8 cellular contexts compared by ENCODE assay signal in the genomic region with DNA sequence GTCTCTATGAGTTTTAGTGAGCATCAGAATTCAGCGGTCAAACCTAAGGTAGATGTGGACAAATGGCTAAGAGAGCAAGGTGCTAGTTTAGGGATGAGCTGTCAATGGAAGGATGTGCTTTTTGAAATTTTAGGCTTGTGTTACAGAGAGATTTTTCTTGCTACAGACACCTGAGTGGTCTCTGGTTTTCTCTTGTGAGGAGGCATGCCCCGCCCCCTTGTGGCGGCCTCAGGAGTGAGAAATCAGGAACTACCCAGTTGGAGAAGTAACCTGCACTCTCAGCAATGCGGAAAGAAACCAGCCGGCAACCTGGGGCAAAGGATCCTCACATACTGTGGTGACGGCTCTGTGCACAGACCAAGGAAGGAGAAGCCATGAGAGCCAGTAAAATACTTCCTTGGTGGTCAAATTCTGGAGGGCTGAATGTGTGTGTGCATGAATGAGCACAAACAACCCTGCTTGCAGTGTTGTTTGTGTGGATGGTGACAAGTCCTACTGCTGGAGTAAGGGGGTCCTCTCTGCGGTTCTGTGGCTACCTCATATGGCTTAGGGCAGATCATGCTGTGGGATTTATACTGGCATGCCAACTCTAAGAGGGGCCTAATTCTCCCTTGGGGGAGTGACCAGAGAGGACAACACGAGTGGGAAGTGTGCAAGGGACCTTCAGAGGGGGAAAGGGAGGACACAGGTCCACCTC. TPM values are rescaled to one million over a fixed set of nuclear protein-coding genes. Genes with fewer than 3 reads are reported as not detected.
DNase-seq lines count a peak whose midpoint lies in the region; ATAC-seq and TF ChIP-seq lines count a peak whose summit lies in the region.

No MANE protein-coding gene starts in this region.

- H3K27me3 Mint-ChIP-seq in chondrocyte (ENCODE audit: low read depth) = peaks cover 34% of the 10 kb centered on the region
- H3K27me3 Mint-ChIP-seq in memory B cell = no peaks in the 10 kb centered on the region

- H3K36me3 Mint-ChIP-seq in chondrocyte (ENCODE audit: low read depth) = peaks cover 1% of the 10 kb centered on the region
- peaks cover 9% of the 10 kb centered on the region for H3K36me3 Mint-ChIP-seq in memory B cell

- ATAC-seq in GM21619 (IDR thresholded peaks at IDR 0.05; ENCODE audit: unreplicated experiment) = peak; percentile 86
- peak; percentile 95 for ATAC-seq in memory B cell (ENCODE audit: low read depth)

- H3K27ac Mint-ChIP-seq in chondrocyte (ENCODE audit: unreplicated experiment) (no peak overlapping the region), memory B cell (peak overlapping the region; percentile 45)

- peak; percentile 82 for TF ChIP-seq CTCF in chondrocyte (IDR thresholded peaks at IDR 0.05)

- H3K4me3 Mint-ChIP-seq in chondrocyte (ENCODE audit: unreplicated experiment) (no peak overlapping the region), memory B cell (peak overlapping the region; percentile 43)

- H3K4me1 Mint-ChIP-seq in chondrocyte (ENCODE audit: low read depth) = no peaks in the 10 kb centered on the region
- H3K4me1 Mint-ChIP-seq in memory B cell = peaks cover 12% of the 10 kb centered on the region

- in situ Hi-C loops in KBM-7 (cut with MboI; ENCODE audit: low pct_unique_long_range_greater_than_20kb, low sequenced_read_pairs) = no loop called here

- H3K9me3 Mint-ChIP-seq in chondrocyte (ENCODE audit: low read depth) = peaks cover 11% of the 10 kb centered on the region
- no peaks in the 10 kb centered on the region for H3K9me3 Mint-ChIP-seq in memory B cell

- DNase-seq in ELR (ENCODE audit: low read depth) = peak; percentile 61
- DNase-seq in KBM-7 = peak; percentile 93
- DNase-seq in activated CD4-positive, alpha-beta T cell treated with anti-CD3 and anti-CD28 coated beads for 24 hours (ENCODE audit: low read depth in 2 of 2) = peak; percentile 48 to 59
- DNase-seq in chondrocyte (ENCODE audit: low spot score) = no peak
- DNase-seq in memory B cell (ENCODE audit: low spot score in 2 of 2) = peak; percentile 75 to 81
- peak; percentile 52 to 62 for DNase-seq in stimulated activated CD8-positive, alpha-beta memory T cell treated with anti-CD3 and anti-CD28 coated beads, Interleukin-7, amount 100 ng/mL, for 4 hours (ENCODE audit: low read depth in 2 of 2)
- DNase-seq in NCI-H2029 (lab: John Stamatoyannopoulos, UW) = no peak

RNA-seq across cellular contexts. Expression of gene HSD17B4, which starts 16.7 kb away (rescaled TPM):
- total RNA-seq in chondrocyte = 92.8 to 118 TPM (median 98.4 TPM) in 3 replicates

Comparison
In these comparisons a context has a peak if more than half of its experiments do, and no peak if none do; other contexts are left out.
1. DNase-seq: peak in ELR (single experiment), KBM-7 (single experiment), activated CD4-positive, alpha-beta T cell treated with anti-CD3 and anti-CD28 coated beads for 24 hours (2 of 2), memory B cell (2 of 2) and stimulated activated CD8-positive, alpha-beta memory T cell treated with anti-CD3 and anti-CD28 coated beads, Interleukin-7, amount 100 ng/mL, for 4 hours (2 of 2); none in chondrocyte (single experiment) and NCI-H2029 (single experiment).